ENCODE assay signal across 14 cellular contexts in the genomic region with DNA sequence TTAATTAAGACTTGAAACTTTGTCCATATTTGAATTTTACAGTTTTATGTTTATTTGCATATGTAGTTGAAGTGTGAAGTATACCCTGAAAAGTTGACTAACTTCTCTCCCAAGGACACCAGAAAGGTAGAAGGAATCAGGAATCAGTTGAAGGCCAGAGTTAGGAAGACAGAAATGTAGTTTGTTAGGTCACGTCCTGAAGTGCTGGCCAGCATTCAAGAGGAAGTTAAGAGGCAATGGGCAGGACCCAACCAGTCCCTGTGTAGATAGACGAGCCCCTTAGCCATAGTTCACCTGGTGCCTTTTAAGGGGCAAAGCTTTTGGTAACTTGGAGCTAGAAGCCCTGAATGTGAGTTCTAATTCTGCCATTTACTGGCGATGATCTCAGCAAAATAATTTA.
A peak's percentile ranks its signal among the peaks of the same experiment; 100 is the strongest.
DNase-seq lines count a peak whose midpoint lies in the region; TF ChIP-seq lines count a peak whose summit lies in the region.
"Had no signal": no experiment of that assay in that cellular context is flagged by ENCODE, and none has a peak within 500 bp of the region (broad histone marks: within the 10 kb centered on the region; RNA-seq: fewer than 3 reads in every experiment).

No MANE protein-coding gene starts in this region.

- intact Hi-C loops in vagina (cut with DNase I), result no loop called here

- DNase-seq in H9, result no peak
- peak; percentile 17 for DNase-seq in OCI-M1 (lab: John Stamatoyannopoulos, UW)
- DNase-seq in choroid plexus epithelial cell (ENCODE audit: low read depth), result peak; percentile 1
- DNase-seq in mesendoderm, result peak; percentile 6
- no peak for DNase-seq in vagina (ENCODE audit: extremely low spot score in 2 of 2)
- DNase-seq in stimulated activated CD4-positive, alpha-beta T cell treated with anti-CD3 and anti-CD28 coated beads, Interleukin-2, amount 100 ng/mL, for 48 hours, result no peak
- DNase-seq in stimulated activated naive CD4-positive, alpha-beta T cell treated with Interleukin-2 at 50 U/mL for 16 hours (lab: John Stamatoyannopoulos, UW), result no peak
- DNase-seq: ACHN; Calu3; CD4-positive, CD25-positive, alpha-beta regulatory T cell; DMS 273 treated with DMSO at 0.1 percent for 48 hours; GM23248; H7 had no signal

- H3K23ac ChIP-seq in H9 (ENCODE audit: insufficient read length, low read depth, low read length) (no peak overlapping the region), mesendoderm (ENCODE audit: low read length) (no peak overlapping the region)

- no peaks in the 10 kb centered on the region for H3K36me3 ChIP-seq in mesendoderm (ENCODE audit: control insufficient read depth, insufficient read depth, low read length)
- no peaks in the 10 kb centered on the region for H3K36me3 ChIP-seq in vagina
- H3K36me3 ChIP-seq: BLaER1 treated with 17β-estradiol and CSF1 and Interleukin-3, amounts not matched to agents 10 nM and 100 nM had no signal

- no peak for TF ChIP-seq POLR2A in vagina (IDR thresholded peaks at IDR 0.05)

- H3K27ac Mint-ChIP-seq in H9, result no peak overlapping the region
- H3K27ac Mint-ChIP-seq: CD4-positive, CD25-positive, alpha-beta regulatory T cell had no signal

- no peak overlapping the region for H2BK15ac ChIP-seq in H9 (ENCODE audit: low read depth, low read length)
- no peak overlapping the region for H2BK15ac ChIP-seq in mesendoderm (replicated peaks; ENCODE audit: low read depth)

- no peak overlapping the region for H3K18ac ChIP-seq in H9 (ENCODE audit: insufficient read length, low read depth, low read length)
- no peak overlapping the region for H3K18ac ChIP-seq in mesendoderm (ENCODE audit: low read length)

- H3K56ac ChIP-seq in H9 (ENCODE audit: insufficient read length, low read depth, low read length) (no peak overlapping the region), mesendoderm (ENCODE audit: low read length) (no peak overlapping the region)

- H4K8ac ChIP-seq in H9 (replicated peaks; ENCODE audit: insufficient read length, low read depth, low read length) (no peak overlapping the region), mesendoderm (ENCODE audit: low read depth, low read length) (no peak overlapping the region)

- H3K4me2 ChIP-seq in H9 (ENCODE audit: insufficient read depth, insufficient read length, low read length) (no peak overlapping the region), mesendoderm (ENCODE audit: low read length) (no peak overlapping the region)
- H3K4me2 ChIP-seq: BLaER1 treated with 17β-estradiol and CSF1 and Interleukin-3, amounts not matched to agents 10 nM and 100 nM had no signal

- peaks cover 6 to 13% of the 10 kb centered on the region in 2 experiments for H3K4me1 Mint-ChIP-seq in H9
- H3K4me1 Mint-ChIP-seq: CD4-positive, CD25-positive, alpha-beta regulatory T cell had no signal

- no peak overlapping the region for H3K14ac ChIP-seq in H9 (ENCODE audit: insufficient read depth, low read length)

- H3K4me1 ChIP-seq in H9 (ENCODE audit: insufficient read depth, low read length), result no peaks in the 10 kb centered on the region
- peaks cover 5% of the 10 kb centered on the region for H3K4me1 ChIP-seq in mesendoderm (ENCODE audit: control insufficient read depth, low read depth, low read length)
- no peaks in the 10 kb centered on the region for H3K4me1 ChIP-seq in vagina
- H3K4me1 ChIP-seq: BLaER1 treated with 17β-estradiol and CSF1 and Interleukin-3, amounts not matched to agents 10 nM and 100 nM had no signal

- H4K20me1 ChIP-seq in H9 (ENCODE audit: control insufficient read depth, insufficient read depth, insufficient read length), result no peaks in the 10 kb centered on the region
- H4K20me1 ChIP-seq: BLaER1 treated with 17β-estradiol and CSF1 and Interleukin-3, amounts not matched to agents 10 nM and 100 nM had no signal

- WGBS in H9 (ENCODE audit: extremely low coverage, insufficient read length, low lambda C conversion rate), result no CpG with 5 or more reads among the region's 3 CpGs
- WGBS in mesendoderm (ENCODE audit: extremely low coverage, insufficient coverage, low lambda C conversion rate), result no CpG with 5 or more reads among the region's 3 CpGs

- no peak overlapping the region for H3K4ac ChIP-seq in H9 (ENCODE audit: low read depth, low read length)
- no peak overlapping the region for H3K4ac ChIP-seq in mesendoderm (ENCODE audit: low read depth, low read length)

- H2BK20ac ChIP-seq in H9 (ENCODE audit: low read depth, low read length, poor library complexity, severe bottlenecking), result no peak overlapping the region

- no peaks in the 10 kb centered on the region for H3K36me3 Mint-ChIP-seq in H9 (ENCODE audit: insufficient read depth in 1 of 3, low read depth in 3 of 3)
- H3K36me3 Mint-ChIP-seq: CD4-positive, CD25-positive, alpha-beta regulatory T cell had no signal

- H4K5ac ChIP-seq in H9 (ENCODE audit: insufficient read length, low read depth, low read length), result no peak overlapping the region
- no peak overlapping the region for H4K5ac ChIP-seq in mesendoderm (ENCODE audit: low read length)

- no peaks in the 10 kb centered on the region for H3K9me3 Mint-ChIP-seq in H9

- H2BK12ac ChIP-seq in H9 (ENCODE audit: insufficient read length, low read depth, low read length), result no peak overlapping the region

- H3K79me2 ChIP-seq in H9 (ENCODE audit: insufficient read depth, low read length) (no peaks in the 10 kb centered on the region), mesendoderm (ENCODE audit: control insufficient read depth, insufficient read depth, low read length) (no peaks in the 10 kb centered on the region)

- TF ChIP-seq CTCF in H9 (conservative IDR thresholded peaks at IDR 0.05), result no peak
- TF ChIP-seq CTCF in choroid plexus epithelial cell (conservative IDR thresholded peaks at IDR 0.05; ENCODE audit: low read depth, low read length), result no peak
- TF ChIP-seq CTCF in vagina (IDR thresholded peaks at IDR 0.05), result no peak

- H3K4me3 ChIP-seq in choroid plexus epithelial cell (ENCODE audit: low read depth, low read length) (no peak overlapping the region), mesendoderm (ENCODE audit: low read length) (no peak overlapping the region), vagina (no peak overlapping the region)
- H3K4me3 ChIP-seq: BLaER1 treated with 17β-estradiol and CSF1 and Interleukin-3, amounts not matched to agents 10 nM and 100 nM; GM23248 had no signal

- no peaks in the 10 kb centered on the region for H3K27me3 Mint-ChIP-seq in H9 (ENCODE audit: low read depth)
- H3K27me3 Mint-ChIP-seq: CD4-positive, CD25-positive, alpha-beta regulatory T cell had no signal

- H3K4me3 Mint-ChIP-seq in H9, result no peak overlapping the region
- H3K4me3 Mint-ChIP-seq: CD4-positive, CD25-positive, alpha-beta regulatory T cell had no signal

- H3K9ac ChIP-seq in H9 (ENCODE audit: extremely low read depth, insufficient read length, low read length) (no peak overlapping the region), mesendoderm (ENCODE audit: low read length) (no peak overlapping the region)
- H3K9ac ChIP-seq: BLaER1 treated with 17β-estradiol and CSF1 and Interleukin-3, amounts not matched to agents 10 nM and 100 nM; GM23248 had no signal

- H3T11ph ChIP-seq in H9 (ENCODE audit: low read length), result no peak overlapping the region

- H3K9me3 ChIP-seq in H9 (ENCODE audit: control insufficient read depth, low read depth, low read length) (no peaks in the 10 kb centered on the region), vagina (no peaks in the 10 kb centered on the region)
- H3K9me3 ChIP-seq: BLaER1 treated with 17β-estradiol and CSF1 and Interleukin-3, amounts not matched to agents 10 nM and 100 nM had no signal

- H4K91ac ChIP-seq in H9 (ENCODE audit: insufficient read length, low read depth, low read length), result no peak overlapping the region

- H3K79me1 ChIP-seq in H9 (ENCODE audit: insufficient read depth, low read depth, low read length, poor library complexity, severe bottlenecking) (no peaks in the 10 kb centered on the region), mesendoderm (ENCODE audit: low read length) (no peaks in the 10 kb centered on the region)

- H2AFZ ChIP-seq in H9 (ENCODE audit: low read length), result no peak overlapping the region
- H2AFZ ChIP-seq: GM23248 had no signal

- H3K27ac ChIP-seq in H9 (ENCODE audit: insufficient read length, low read depth, low read length) (no peak overlapping the region), mesendoderm (ENCODE audit: low read depth, low read length) (no peak overlapping the region), vagina (no peak overlapping the region)
- H3K27ac ChIP-seq: BLaER1 treated with 17β-estradiol and CSF1 and Interleukin-3, amounts not matched to agents 10 nM and 100 nM; GM23248 had no signal

- H3K27me3 ChIP-seq in H9 (ENCODE audit: insufficient read depth, low read length), result no peaks in the 10 kb centered on the region
- no peaks in the 10 kb centered on the region for H3K27me3 ChIP-seq in mesendoderm (ENCODE audit: insufficient read depth, low read length, poor library complexity)
- no peaks in the 10 kb centered on the region for H3K27me3 ChIP-seq in vagina
- H3K27me3 ChIP-seq: BLaER1 treated with 17β-estradiol and CSF1 and Interleukin-3, amounts not matched to agents 10 nM and 100 nM had no signal

- H2BK120ac ChIP-seq in H9 (ENCODE audit: low read depth, low read length, poor library complexity, severe bottlenecking), result peak overlapping the region; percentile 36
- no peak overlapping the region for H2BK120ac ChIP-seq in mesendoderm (ENCODE audit: low read depth, low read length)

- no peak overlapping the region for H2BK5ac ChIP-seq in H9 (ENCODE audit: insufficient read length, low read length)
- H2BK5ac ChIP-seq in mesendoderm (ENCODE audit: low read length), result no peak overlapping the region

- H2AK5ac ChIP-seq in H9 (ENCODE audit: insufficient read length, low read length), result no peak overlapping the region
- H2AK5ac ChIP-seq in mesendoderm (ENCODE audit: low read length), result no peak overlapping the region

- no peaks in the 10 kb centered on the region for H3K23me2 ChIP-seq in H9 (ENCODE audit: insufficient read length, low read depth, low read length, poor library complexity, severe bottlenecking)

Comparison
In these comparisons a context has a peak if more than half of its experiments do, and no peak if none do; other contexts are left out.
1. DNase-seq: peak in OCI-M1 (single experiment), choroid plexus epithelial cell (single experiment) and mesendoderm (single experiment); none in H9 (single experiment), vagina (0 of 2), stimulated activated CD4-positive, alpha-beta T cell treated with anti-CD3 and anti-CD28 coated beads, Interleukin-2, amount 100 ng/mL, for 48 hours (0 of 2) and stimulated activated naive CD4-positive, alpha-beta T cell treated with Interleukin-2 at 50 U/mL for 16 hours (single experiment).